In genomic region chr3:52288674-52289073, GRCh38 we compare ENCODE assay signal across 9 cellular contexts. TPM values are rescaled to one million over a fixed set of nuclear protein-coding genes. Genes with fewer than 3 reads are reported as not detected.
DNase-seq lines count a peak whose midpoint lies in the region; ATAC-seq and TF ChIP-seq lines count a peak whose summit lies in the region.
"Had no signal": no experiment of that assay in that cellular context is flagged by ENCODE, and none has a peak within 500 bp of the region (broad histone marks: within the 10 kb centered on the region; RNA-seq: fewer than 3 reads in every experiment).

No MANE protein-coding gene starts in this region.

- H3K9ac ChIP-seq in BLaER1 treated with 17β-estradiol and CSF1 and Interleukin-3, amounts not matched to agents 10 nM and 100 nM, result peak overlapping the region; percentile 91 to 99 (median 94)
- H3K9ac ChIP-seq in Loucy (ENCODE audit: low read depth, low read length, poor library complexity, severe bottlenecking), result peak overlapping the region; percentile 92

- no peaks in the 10 kb centered on the region for H3F3A ChIP-seq in Loucy (ENCODE audit: low read depth)

- TF ChIP-seq CTCF in Loucy (conservative IDR thresholded peaks at IDR 0.05; ENCODE audit: low read length) (no peak), nephron progenitor cell (IDR thresholded peaks at IDR 0.05) (no peak)

- H3K9me2 ChIP-seq in Loucy (replicated peaks; ENCODE audit: low read depth, low read length), result no peaks in the 10 kb centered on the region

- peaks cover 0 to 38% (median 19%) of the 10 kb centered on the region in 11 experiments; a peak in 12 of 22 replicates for H4K20me1 ChIP-seq in BLaER1 treated with 17β-estradiol and CSF1 and Interleukin-3, amounts not matched to agents 10 nM and 100 nM
- H4K20me1 ChIP-seq in Loucy (ENCODE audit: insufficient read depth, low read length, poor library complexity, severe bottlenecking), result no peaks in the 10 kb centered on the region

- H3K4me2 ChIP-seq in BLaER1 treated with 17β-estradiol and CSF1 and Interleukin-3, amounts not matched to agents 10 nM and 100 nM, result peak overlapping the region; percentile 82 to 96 (median 92)
- peak overlapping the region; percentile 87 for H3K4me2 ChIP-seq in Loucy (ENCODE audit: low read depth, low read length, poor library complexity, severe bottlenecking)

- peak overlapping the region; percentile 90 for H3K4me3 Mint-ChIP-seq in nephron progenitor cell

- peaks cover 19% of the 10 kb centered on the region for H3K4me1 Mint-ChIP-seq in nephron progenitor cell

- no peaks in the 10 kb centered on the region for H3K27me3 Mint-ChIP-seq in nephron progenitor cell (ENCODE audit: low read depth, poor library complexity)

- H3K36me3 Mint-ChIP-seq in nephron progenitor cell (ENCODE audit: low read depth), result no peaks in the 10 kb centered on the region

- no peak for ATAC-seq in GM21381 (IDR thresholded peaks at IDR 0.05; ENCODE audit: unreplicated experiment)

- H3K4me1 ChIP-seq in BLaER1 treated with 17β-estradiol and CSF1 and Interleukin-3, amounts not matched to agents 10 nM and 100 nM, result peaks cover 36 to 61% (median 48%) of the 10 kb centered on the region in 10 experiments
- peaks cover 17% of the 10 kb centered on the region for H3K4me1 ChIP-seq in Loucy (ENCODE audit: insufficient read depth, low read length, poor library complexity, severe bottlenecking)

- H3K9me3 Mint-ChIP-seq in nephron progenitor cell, result no peaks in the 10 kb centered on the region

- peaks cover 18 to 39% (median 32%) of the 10 kb centered on the region in 11 experiments for H3K36me3 ChIP-seq in BLaER1 treated with 17β-estradiol and CSF1 and Interleukin-3, amounts not matched to agents 10 nM and 100 nM
- H3K36me3 ChIP-seq in Loucy (ENCODE audit: insufficient read depth, low read length), result no peaks in the 10 kb centered on the region

- H3K27ac ChIP-seq in BLaER1 treated with 17β-estradiol and CSF1 and Interleukin-3, amounts not matched to agents 10 nM and 100 nM, result peak overlapping the region; percentile 94 to 100 (median 97); a peak in 20 of 22 replicates

- peak overlapping the region; percentile 65 to 86 (median 72) for H3K4me3 ChIP-seq in BLaER1 treated with 17β-estradiol and CSF1 and Interleukin-3, amounts not matched to agents 10 nM and 100 nM
- H3K4me3 ChIP-seq in Loucy (ENCODE audit: low read length, poor library complexity, severe bottlenecking), result peak overlapping the region; percentile 84

- peaks cover 25% of the 10 kb centered on the region for H3K79me2 ChIP-seq in Loucy (ENCODE audit: insufficient read depth, low read length)

- H2AFZ ChIP-seq in Loucy (ENCODE audit: low read length), result no peak overlapping the region

- DNase-seq in dermis blood vessel endothelial cell (peak; percentile 15), nephron progenitor cell (no peak), AG08395 (ENCODE audit: low spot score) (no peak)
- no peak for DNase-seq in effector CD8-positive, alpha-beta T cell (lab: John Stamatoyannopoulos, UW)
- no peak for DNase-seq in stimulated activated CD4-positive, alpha-beta T cell treated with anti-CD3 and anti-CD28 coated beads, Interleukin-12 subunit alpha, Interleukin-12 subunit beta, amount 100 ng/mL, for 4 hours
- DNase-seq: MV-4-11 had no signal

- H3K27ac Mint-ChIP-seq in nephron progenitor cell, result peak overlapping the region; percentile 51

- H3K9me3 ChIP-seq in BLaER1 treated with 17β-estradiol and CSF1 and Interleukin-3, amounts not matched to agents 10 nM and 100 nM (replicated peaks in 1 of 11), result no peaks in the 10 kb centered on the region
- no peaks in the 10 kb centered on the region for H3K9me3 ChIP-seq in Loucy (ENCODE audit: insufficient read depth, low read depth, low read length)

- no peaks in the 10 kb centered on the region for H3K27me3 ChIP-seq in BLaER1 treated with 17β-estradiol and CSF1 and Interleukin-3, amounts not matched to agents 10 nM and 100 nM
- H3K27me3 ChIP-seq in Loucy (ENCODE audit: insufficient read depth, low read length, poor library complexity, severe bottlenecking), result no peaks in the 10 kb centered on the region

RNA-seq across cellular contexts. Expression of gene GLYCTK, which starts 1.0 kb away (rescaled TPM):
- total RNA-seq in dermis blood vessel endothelial cell, result 22.3 and 22.9 TPM in 2 replicates

RNA-seq across cellular contexts. Expression of gene WDR82, which starts 10.2 kb away (rescaled TPM):
- 81.3 and 111 TPM in 2 replicates for total RNA-seq in dermis blood vessel endothelial cell

RNA-seq across cellular contexts. Expression of gene DNAH1, which starts 27.4 kb away (rescaled TPM):
- total RNA-seq in dermis blood vessel endothelial cell, result 3.3 and 5.6 TPM in 2 replicates

RNA-seq across cellular contexts. Expression of gene PPM1M, which starts 43.1 kb away (rescaled TPM):
- total RNA-seq in dermis blood vessel endothelial cell, result 20.6 and 25.0 TPM in 2 replicates

RNA-seq across cellular contexts. Expression of gene TWF2, which starts 49.7 kb away (rescaled TPM):
- total RNA-seq in dermis blood vessel endothelial cell, result 144 and 147 TPM in 2 replicates
